16 cellular contexts compared by ENCODE assay signal in the genomic region with DNA sequence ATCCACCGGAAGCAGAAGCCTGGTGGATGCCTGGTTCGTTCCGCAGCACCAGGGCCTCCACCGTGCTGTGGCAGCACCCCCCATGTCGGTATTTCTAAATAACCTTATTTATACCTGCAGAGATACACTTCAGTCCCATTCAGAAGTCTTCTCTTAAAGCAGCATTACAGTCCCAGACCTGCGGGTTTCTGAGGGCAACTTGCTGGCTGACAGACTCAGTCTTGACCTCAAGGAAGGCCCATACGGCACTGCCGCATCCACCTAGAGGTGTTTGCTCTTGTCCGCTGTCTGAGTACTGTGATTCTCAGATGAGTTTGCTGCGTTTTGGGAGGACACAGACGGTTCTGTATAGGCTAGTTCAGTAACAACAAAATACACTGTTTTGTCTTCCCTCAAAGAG. TPM values are rescaled to one million over a fixed set of nuclear protein-coding genes. Genes with fewer than 3 reads are reported as not detected.
"Had no signal": no experiment of that assay in that cellular context is flagged by ENCODE, and none has a peak within 500 bp of the region (broad histone marks: within the 10 kb centered on the region; RNA-seq: fewer than 3 reads in every experiment).

No MANE protein-coding gene starts in this region.

- H3K4me1 ChIP-seq: breast epithelium, suprapubic skin, upper lobe of left lung had no signal

- H3K27ac ChIP-seq: breast epithelium, suprapubic skin, upper lobe of left lung had no signal

- H3K27me3 ChIP-seq: breast epithelium, suprapubic skin, upper lobe of left lung had no signal

- H3K9me3 ChIP-seq: breast epithelium, suprapubic skin, upper lobe of left lung had no signal

- DNase-seq: activated CD4-positive, alpha-beta T cell treated with anti-CD3 and anti-CD28 coated beads for 4 hours; activated gamma-delta T cell; activated naive CD8-positive, alpha-beta T cell treated with anti-CD3 and anti-CD28 coated beads for 36 hours; activated T-cell treated with anti-CD3 and anti-CD28 coated beads, Interleukin-2, amount 50 U/mL, for 48 hours; aorta; left cardiac atrium; nephron progenitor cell; stimulated activated CD4-positive, alpha-beta T cell treated with anti-CD3 and anti-CD28 coated beads, Interleukin-2, amount 100 ng/mL, for 24 hours; stimulated activated naive CD4-positive, alpha-beta T cell treated with Interleukin-2 at 50 U/mL for 16 hours; T-cell; upper lobe of left lung had no signal

- ATAC-seq: esophagus mucosa, left cardiac atrium, sciatic nerve, T-cell had no signal

- H3K4me3 ChIP-seq: breast epithelium, suprapubic skin, upper lobe of left lung had no signal

RNA-seq across cellular contexts. Expression of gene TEX29, which starts 16.9 kb away (rescaled TPM):
- total RNA-seq: esophagus mucosa, pulmonary artery endothelial cell, suprapubic skin had no signal
